Comparison of ENCODE assay signal across 10 cellular contexts in the genomic region with DNA sequence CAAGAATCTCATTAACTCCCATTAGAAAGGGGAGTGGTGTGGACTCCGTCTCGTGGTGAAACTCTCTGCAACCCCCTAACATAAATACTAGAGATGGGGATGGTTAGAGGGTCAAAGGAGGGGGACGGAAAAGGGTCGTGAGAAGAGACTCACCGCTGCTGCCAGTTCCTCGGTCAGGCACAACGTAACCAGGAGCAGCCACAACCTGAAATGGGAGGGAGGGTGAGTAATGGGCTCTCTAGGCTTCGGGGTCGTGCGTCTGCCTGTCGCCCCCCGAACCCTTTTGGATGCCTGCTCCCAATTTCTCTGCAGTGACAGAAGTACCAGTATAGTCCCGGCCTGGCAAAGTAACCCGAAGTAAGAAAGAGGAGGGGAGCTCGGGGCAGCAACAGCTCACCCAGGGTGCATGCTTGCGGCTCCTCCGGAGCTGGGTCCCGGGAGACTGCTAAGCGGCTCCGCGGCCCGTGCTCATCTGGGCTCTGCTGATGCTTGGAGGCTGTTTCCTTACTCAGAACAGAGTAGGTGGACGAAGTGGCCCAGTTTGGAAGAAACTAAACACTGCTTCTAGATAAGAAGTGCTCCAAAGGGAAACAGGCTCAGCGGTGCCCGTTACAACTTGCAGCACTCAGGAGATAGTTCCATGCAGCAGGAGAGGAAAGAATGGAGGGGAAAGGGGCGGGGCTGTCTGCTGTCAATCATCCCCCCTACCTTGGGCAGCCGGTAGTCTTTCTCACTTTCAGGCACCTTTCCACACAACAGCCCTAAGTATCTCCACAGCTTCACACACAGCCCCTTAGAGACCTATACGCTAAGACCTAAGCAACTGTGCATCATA. TPM values are rescaled to one million over a fixed set of nuclear protein-coding genes. Genes with fewer than 3 reads are reported as not detected.
A peak's percentile ranks its signal among the peaks of the same experiment; 100 is the strongest.
DNase-seq lines count a peak whose midpoint lies in the region; ATAC-seq and TF ChIP-seq lines count a peak whose summit lies in the region.
"Had no signal": no experiment of that assay in that cellular context is flagged by ENCODE, and none has a peak within 500 bp of the region (broad histone marks: within the 10 kb centered on the region; RNA-seq: fewer than 3 reads in every experiment).

A gene (minus strand): TSS at position 634 of the 835 bp plus-strand sequence. CDS start 226 bp downstream, at position 408.

- H3K9me3 ChIP-seq in cardiac muscle cell (ENCODE audit: low read depth) = no peaks in the 10 kb centered on the region

- no peaks in the 10 kb centered on the region; the same call in 1 of the 2 replicates for H3K27me3 ChIP-seq in GM06990 (replicated peaks; ENCODE audit: control insufficient read depth, insufficient read depth, low read length)
- H3K27me3 ChIP-seq in cardiac muscle cell = no peaks in the 10 kb centered on the region

- peaks cover 27% of the 10 kb centered on the region for H3K4me1 ChIP-seq in cardiac muscle cell (ENCODE audit: low read depth)

- no peaks in the 10 kb centered on the region for H3K9me3 Mint-ChIP-seq in progenitor cell of endocrine pancreas (ENCODE audit: low read depth)
- H3K9me3 Mint-ChIP-seq: dendritic cell treated with granulocyte-macrophage colony-stimulating factor and Interleukin-4, amounts not matched to agents 40 ng/mL and 50 ng/mL, for 4 days had no signal

- no peaks in the 10 kb centered on the region for H3K27me3 Mint-ChIP-seq in progenitor cell of endocrine pancreas

- TF ChIP-seq CTCF in GM06990 (IDR thresholded peaks at IDR 0.05; ENCODE audit: insufficient read depth, low read length, poor library complexity, severe bottlenecking) = no peak
- TF ChIP-seq CTCF in VCaP (conservative IDR thresholded peaks at IDR 0.05) = no peak
- TF ChIP-seq CTCF in cardiac muscle cell (IDR thresholded peaks at IDR 0.05; ENCODE audit: low read depth, low read length) = no peak
- TF ChIP-seq CTCF in progenitor cell of endocrine pancreas (IDR thresholded peaks at IDR 0.05; ENCODE audit: unreplicated experiment) = no peak

- H3K4me3 ChIP-seq in GM06990 (replicated peaks; ENCODE audit: low read depth, low read length) = no peak within 1 kb of the TSS
- H3K4me3 ChIP-seq in cardiac muscle cell = peak within 1 kb of the TSS; percentile 90

- peak; percentile 2 for DNase-seq in GM06990 (ENCODE audit: extremely low read depth, insufficient read length)
- DNase-seq in cardiac muscle cell (ENCODE audit: low read depth in 1 of 2, low spot score in 1 of 2) = peak; percentile 20 to 71
- peak; percentile 35 for DNase-seq in progenitor cell of endocrine pancreas (ENCODE audit: low spot score, unreplicated experiment)
- no peak for DNase-seq in activated naive CD4-positive, alpha-beta T cell treated with Interleukin-2 at 50 U/mL for 16 hours
- no peak for DNase-seq in activated naive CD4-positive, alpha-beta T cell treated with anti-CD3 and anti-CD28 coated beads, Interleukin-2, amount 50 U/mL, for 16 hours

- ATAC-seq in GM18498 (IDR thresholded peaks at IDR 0.05; ENCODE audit: unreplicated experiment) (no peak), HG03108 (IDR thresholded peaks at IDR 0.05; ENCODE audit: unreplicated experiment) (no peak)

- peaks cover 2% of the 10 kb centered on the region for H3K36me3 Mint-ChIP-seq in progenitor cell of endocrine pancreas (ENCODE audit: insufficient read depth)

- H3K27ac Mint-ChIP-seq in progenitor cell of endocrine pancreas = peak within 1 kb of the TSS; percentile 97
- H3K27ac Mint-ChIP-seq: dendritic cell treated with granulocyte-macrophage colony-stimulating factor and Interleukin-4, amounts not matched to agents 40 ng/mL and 50 ng/mL, for 4 days had no signal

- H3K27ac ChIP-seq in VCaP (peak within 1 kb of the TSS; percentile 51), cardiac muscle cell (peak within 1 kb of the TSS; percentile 93)

- H3K4me3 Mint-ChIP-seq in progenitor cell of endocrine pancreas (ENCODE audit: low read depth) = peak within 1 kb of the TSS; percentile 100

- no peaks in the 10 kb centered on the region for H3K36me3 ChIP-seq in GM06990 (ENCODE audit: control insufficient read depth, insufficient read depth, low read length)
- no peaks in the 10 kb centered on the region for H3K36me3 ChIP-seq in cardiac muscle cell

- peaks cover 49% of the 10 kb centered on the region for H3K4me1 Mint-ChIP-seq in progenitor cell of endocrine pancreas (ENCODE audit: low read depth)

RNA-seq across cellular contexts. Expression of the gene that starts here (rescaled TPM):
- 72.1 and 95.2 TPM in 2 replicates for total RNA-seq in cardiac muscle cell
- 40.1 and 53.0 TPM in 2 replicates for polyA plus RNA-seq in cardiac muscle cell
- total RNA-seq in progenitor cell of endocrine pancreas = 66.6 and 79.4 TPM in 2 replicates
- total RNA-seq: T-helper 2 cell treated with Interferon-gamma antibody and Interleukin-4, amounts not matched to agents 100 ng/mL and 5 ng/mL, for 36 hours had no signal

Comparison
In these comparisons a context has a peak if more than half of its experiments do, and no peak if none do; other contexts are left out.
1. DNase-seq: peak in GM06990 (single experiment), cardiac muscle cell (2 of 2) and progenitor cell of endocrine pancreas (single experiment); none in activated naive CD4-positive, alpha-beta T cell treated with Interleukin-2 at 50 U/mL for 16 hours (single experiment) and activated naive CD4-positive, alpha-beta T cell treated with anti-CD3 and anti-CD28 coated beads, Interleukin-2, amount 50 U/mL, for 16 hours (single experiment).